In genomic region chr7:103714377-103714927, GRCh38 we compare ENCODE assay signal across 17 cellular contexts.
"Had no signal": no experiment of that assay in that cellular context is flagged by ENCODE, and none has a peak within 500 bp of the region (broad histone marks: within the 10 kb centered on the region; RNA-seq: fewer than 3 reads in every experiment).

No MANE protein-coding gene starts in this region.

- DNase-seq: activated CD4-positive, alpha-beta T cell treated with anti-CD3 and anti-CD28 coated beads, Interleukin-2, amount 10 ng/mL, durations not matched to agents 7 days and 5 days; activated CD4-positive, CD25-positive, alpha-beta regulatory T cell treated with anti-CD3 and anti-CD28 coated beads, Interleukin-2, amount 50 U/mL, for 72 hours; activated CD8-positive, alpha-beta memory T cell treated with anti-CD3 and anti-CD28 coated beads, Interleukin-2, amount 10 ng/mL, durations not matched to agents 7 days and 5 days; activated CD8-positive, alpha-beta T cell treated with anti-CD3 and anti-CD28 coated beads for 36 hours; activated gamma-delta T cell; activated T-cell treated with anti-CD3 and anti-CD28 coated beads for 4 hours; anterior cingulate cortex; hippocampal formation; left ventricle myocardium inferior; natural killer cell; stimulated activated CD4-positive, alpha-beta T cell treated with anti-CD3 and anti-CD28 coated beads, Interleukin-12 subunit alpha, Interleukin-12 subunit beta, amount 100 ng/mL, for 4 hours; stimulated activated CD4-positive, alpha-beta T cell treated with anti-CD3 and anti-CD28 coated beads, Interleukin-4, amount 100 ng/mL, for 4 hours; tibial artery; WERI-Rb-1 had no signal

- ATAC-seq: activated CD8-positive, alpha-beta memory T cell treated with anti-CD3 and anti-CD28 coated beads, Interleukin-2, amount 10 ng/mL, durations not matched to agents 7 days and 5 days; activated CD8-positive, alpha-beta T cell treated with anti-CD3 and anti-CD28 coated beads for 36 hours; natural killer cell had no signal

- H3K4me3 ChIP-seq: coronary artery, esophagus muscularis mucosa, left ventricle myocardium inferior, right atrium auricular region, tibial artery had no signal
